Comparison of ENCODE assay signal across 21 cellular contexts in the genomic region with DNA sequence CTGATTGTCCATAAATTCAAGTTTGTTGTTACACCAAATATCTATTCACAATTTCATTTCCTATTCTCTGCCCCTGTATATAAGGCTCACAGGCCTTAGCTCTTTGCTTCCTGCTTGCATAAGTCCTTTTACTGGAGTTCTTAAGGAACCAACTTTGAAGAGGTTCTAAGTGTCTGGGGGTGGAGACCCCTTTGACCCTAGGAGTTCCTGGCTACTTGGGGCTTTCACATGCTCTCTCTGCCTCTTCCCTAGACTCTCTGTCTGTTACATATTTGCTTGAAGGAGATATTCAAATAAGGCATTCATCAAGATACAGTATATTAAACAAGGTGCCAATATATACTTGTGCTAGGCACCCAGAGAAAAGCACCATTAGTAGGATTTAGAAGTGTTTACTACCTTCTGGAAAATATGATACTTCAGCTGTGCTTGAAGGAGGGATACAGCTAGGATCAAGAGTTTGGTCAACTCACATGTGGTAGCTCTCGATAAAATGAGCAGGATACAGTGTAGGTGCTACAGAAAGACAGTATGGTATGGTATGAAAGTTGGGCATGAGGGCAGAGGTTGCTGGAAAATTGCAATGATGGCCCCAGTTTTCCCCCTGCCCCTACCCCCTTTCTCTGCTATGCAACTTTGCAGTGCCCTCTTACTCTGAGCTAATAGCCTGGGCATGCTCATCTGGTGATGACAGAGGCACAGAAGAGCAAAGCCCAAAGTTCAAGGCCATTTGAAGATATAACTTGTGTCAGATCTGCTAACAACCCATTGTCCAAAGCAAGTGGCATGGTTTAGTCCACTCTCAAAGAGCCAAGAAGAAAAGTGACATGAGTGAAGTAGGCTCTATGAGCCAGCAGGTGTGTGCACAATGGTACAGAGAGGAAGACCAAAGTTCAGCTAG.
DNase-seq lines count a peak whose midpoint lies in the region; ATAC-seq and TF ChIP-seq lines count a peak whose summit lies in the region.
"Had no signal": no experiment of that assay in that cellular context is flagged by ENCODE, and none has a peak within 500 bp of the region (broad histone marks: within the 10 kb centered on the region; RNA-seq: fewer than 3 reads in every experiment).

No MANE protein-coding gene starts in this region.

- H3K79me2 ChIP-seq in OCI-LY3 (ENCODE audit: low read length) = no peaks in the 10 kb centered on the region

- intact Hi-C loops in upper lobe of right lung (cut with DNase I) = no loop called here

- 96% methylated on average over 1 of the region's 1 CpG for WGBS in liver

- no peak for TF ChIP-seq CTCF in OCI-LY3 (IDR thresholded peaks at IDR 0.05; ENCODE audit: low read depth, low read length)
- no peak for TF ChIP-seq CTCF in liver (IDR thresholded peaks at IDR 0.05; ENCODE audit: low read depth, low read length, missing input control)
- TF ChIP-seq CTCF in upper lobe of right lung (IDR thresholded peaks at IDR 0.05) = no peak

- H2AFZ ChIP-seq in OCI-LY3 (ENCODE audit: low read depth, low read length) = no peak overlapping the region
- H2AFZ ChIP-seq: GM23248 had no signal

- H3K4me1 ChIP-seq in OCI-LY3 (ENCODE audit: low read length) (peaks cover 13% of the 10 kb centered on the region), liver (ENCODE audit: control insufficient read depth in 4 of 4, insufficient read depth in 4 of 4, low read length in 3 of 4) (peaks cover 6 to 17% (median 10%) of the 10 kb centered on the region in 4 donors), upper lobe of right lung (peaks cover 6% of the 10 kb centered on the region)
- H3K4me1 ChIP-seq: BLaER1, Caco-2 had no signal

- no peaks in the 10 kb centered on the region for H4K20me1 ChIP-seq in OCI-LY3 (ENCODE audit: insufficient read depth, low read length)
- H4K20me1 ChIP-seq: BLaER1 had no signal

- H3K27ac ChIP-seq in OCI-LY3 (ENCODE audit: low read length) = 0 out of 2 replicates have a peak overlapping the region, but pooled peaks have one; percentile 26
- H3K27ac ChIP-seq in liver (ENCODE audit: low read depth in 1 of 2, low read length in 2 of 2) = no peak overlapping the region
- H3K27ac ChIP-seq in upper lobe of right lung = no peak overlapping the region
- H3K27ac ChIP-seq: 22Rv1, BLaER1, C4-2B, GM23248 had no signal

- no peaks in the 10 kb centered on the region for H3K36me3 ChIP-seq in OCI-LY3 (replicated peaks; ENCODE audit: low read depth, low read length)
- no peaks in the 10 kb centered on the region for H3K36me3 ChIP-seq in liver (ENCODE audit: control insufficient read depth in 4 of 4, insufficient read depth in 3 of 4, low read depth in 1 of 4, low read length in 3 of 4)
- H3K36me3 ChIP-seq in upper lobe of right lung = no peaks in the 10 kb centered on the region
- H3K36me3 ChIP-seq: BLaER1 had no signal

- DNase-seq in left lobe of liver (ENCODE audit: low spot score) = no peak
- DNase-seq in upper lobe of right lung = no peak
- no peak for DNase-seq in RKO (ENCODE audit: low spot score)
- DNase-seq in activated T-cell treated with anti-CD3 and anti-CD28 coated beads, Interleukin-2, amount 50 U/mL, for 48 hours = no peak
- no peak for DNase-seq in germinal center (ENCODE audit: low spot score)
- DNase-seq: Caco-2; CD4-positive, CD25-positive, alpha-beta regulatory T cell; CD8-positive, alpha-beta T cell; DMS 273 treated with DMSO at 0.1 percent for 48 hours; DMS79; EL; GDM1; GM23248; H7; HCEC 1CT had no signal

- H3K4me3 ChIP-seq in OCI-LY3 (ENCODE audit: low read length) = no peak overlapping the region
- H3K4me3 ChIP-seq in liver (ENCODE audit: low read depth in 1 of 3, low read length in 3 of 3) = no peak overlapping the region
- H3K4me3 ChIP-seq in upper lobe of right lung = no peak overlapping the region
- H3K4me3 ChIP-seq: BLaER1, GM12878, GM23248 had no signal

- H3K9ac ChIP-seq in OCI-LY3 (ENCODE audit: low read length) (no peak overlapping the region), liver (ENCODE audit: low read depth in 1 of 2, low read length in 2 of 2) (no peak overlapping the region)
- H3K9ac ChIP-seq: BLaER1, GM23248 had no signal

- peak; percentile 44 for ATAC-seq in left lobe of liver
- ATAC-seq in upper lobe of right lung = peak; percentile 66
- ATAC-seq: CD8-positive, alpha-beta T cell; GM12878 had no signal

- peak overlapping the region; percentile 21; the same call in 1 of the 2 replicates for H3K4me2 ChIP-seq in OCI-LY3 (ENCODE audit: low read length)
- H3K4me2 ChIP-seq: BLaER1 had no signal

- TF ChIP-seq RAD21 in liver (IDR thresholded peaks at IDR 0.05) = peak in 1 of 2 donors; percentile 11

- no peaks in the 10 kb centered on the region; the same call in 1 of the 2 replicates for H3K9me3 ChIP-seq in OCI-LY3 (ENCODE audit: insufficient read depth, low read length)
- no peaks in the 10 kb centered on the region for H3K9me3 ChIP-seq in liver (ENCODE audit: control insufficient read depth in 4 of 4, low read length in 3 of 4)
- no peaks in the 10 kb centered on the region for H3K9me3 ChIP-seq in upper lobe of right lung
- H3K9me3 ChIP-seq: BLaER1, Caco-2 had no signal

- no peaks in the 10 kb centered on the region for H3K27me3 ChIP-seq in OCI-LY3 (ENCODE audit: low read depth, low read length)
- no peaks in the 10 kb centered on the region for H3K27me3 ChIP-seq in liver (ENCODE audit: control insufficient read depth in 4 of 4, insufficient read depth in 4 of 4, low read length in 3 of 4)
- no peaks in the 10 kb centered on the region for H3K27me3 ChIP-seq in upper lobe of right lung
- H3K27me3 ChIP-seq: BLaER1 had no signal

TF ChIP-seq in liver, 16 proteins besides CTCF, POLR2A, EP300 and RAD21:
- TF ChIP-seq HNF4A (conservative IDR thresholded peaks at IDR 0.05) (peak; percentile 84 to 87), SP1 (IDR thresholded peaks at IDR 0.05) (peak; percentile 38), RXRA (IDR thresholded peaks at IDR 0.05) (peak; percentile 36 to 80), GABPA (IDR thresholded peaks at IDR 0.05 in 1 of 2, conservative IDR thresholded peaks at IDR 0.05 in 1 of 2) (no peak), JUND (IDR thresholded peaks at IDR 0.05) (peak in 1 of 2 donors; percentile 21)
- TF ChIP-seq, protein P1, sequence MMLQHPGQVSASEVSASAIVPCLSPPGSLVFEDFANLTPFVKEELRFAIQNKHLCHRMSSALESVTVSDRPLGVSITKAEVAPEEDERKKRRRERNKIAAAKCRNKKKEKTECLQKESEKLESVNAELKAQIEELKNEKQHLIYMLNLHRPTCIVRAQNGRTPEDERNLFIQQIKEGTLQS (IDR thresholded peaks at IDR 0.05) = peak; percentile 63
- TF ChIP-seq, protein P2, sequence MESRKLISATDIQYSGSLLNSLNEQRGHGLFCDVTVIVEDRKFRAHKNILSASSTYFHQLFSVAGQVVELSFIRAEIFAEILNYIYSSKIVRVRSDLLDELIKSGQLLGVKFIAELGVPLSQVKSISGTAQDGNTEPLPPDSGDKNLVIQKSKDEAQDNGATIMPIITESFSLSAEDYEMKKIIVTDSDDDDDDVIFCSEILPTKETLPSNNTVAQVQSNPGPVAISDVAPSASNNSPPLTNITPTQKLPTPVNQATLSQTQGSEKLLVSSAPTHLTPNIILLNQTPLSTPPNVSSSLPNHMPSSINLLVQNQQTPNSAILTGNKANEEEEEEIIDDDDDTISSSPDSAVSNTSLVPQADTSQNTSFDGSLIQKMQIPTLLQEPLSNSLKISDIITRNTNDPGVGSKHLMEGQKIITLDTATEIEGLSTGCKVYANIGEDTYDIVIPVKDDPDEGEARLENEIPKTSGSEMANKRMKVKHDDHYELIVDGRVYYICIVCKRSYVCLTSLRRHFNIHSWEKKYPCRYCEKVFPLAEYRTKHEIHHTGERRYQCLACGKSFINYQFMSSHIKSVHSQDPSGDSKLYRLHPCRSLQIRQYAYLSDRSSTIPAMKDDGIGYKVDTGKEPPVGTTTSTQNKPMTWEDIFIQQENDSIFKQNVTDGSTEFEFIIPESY (IDR thresholded peaks at IDR 0.05) = no peak
- TF ChIP-seq, protein P3, sequence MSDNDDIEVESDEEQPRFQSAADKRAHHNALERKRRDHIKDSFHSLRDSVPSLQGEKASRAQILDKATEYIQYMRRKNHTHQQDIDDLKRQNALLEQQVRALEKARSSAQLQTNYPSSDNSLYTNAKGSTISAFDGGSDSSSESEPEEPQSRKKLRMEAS (IDR thresholded peaks at IDR 0.05) = peak; percentile 8
- TF ChIP-seq, protein P4, sequence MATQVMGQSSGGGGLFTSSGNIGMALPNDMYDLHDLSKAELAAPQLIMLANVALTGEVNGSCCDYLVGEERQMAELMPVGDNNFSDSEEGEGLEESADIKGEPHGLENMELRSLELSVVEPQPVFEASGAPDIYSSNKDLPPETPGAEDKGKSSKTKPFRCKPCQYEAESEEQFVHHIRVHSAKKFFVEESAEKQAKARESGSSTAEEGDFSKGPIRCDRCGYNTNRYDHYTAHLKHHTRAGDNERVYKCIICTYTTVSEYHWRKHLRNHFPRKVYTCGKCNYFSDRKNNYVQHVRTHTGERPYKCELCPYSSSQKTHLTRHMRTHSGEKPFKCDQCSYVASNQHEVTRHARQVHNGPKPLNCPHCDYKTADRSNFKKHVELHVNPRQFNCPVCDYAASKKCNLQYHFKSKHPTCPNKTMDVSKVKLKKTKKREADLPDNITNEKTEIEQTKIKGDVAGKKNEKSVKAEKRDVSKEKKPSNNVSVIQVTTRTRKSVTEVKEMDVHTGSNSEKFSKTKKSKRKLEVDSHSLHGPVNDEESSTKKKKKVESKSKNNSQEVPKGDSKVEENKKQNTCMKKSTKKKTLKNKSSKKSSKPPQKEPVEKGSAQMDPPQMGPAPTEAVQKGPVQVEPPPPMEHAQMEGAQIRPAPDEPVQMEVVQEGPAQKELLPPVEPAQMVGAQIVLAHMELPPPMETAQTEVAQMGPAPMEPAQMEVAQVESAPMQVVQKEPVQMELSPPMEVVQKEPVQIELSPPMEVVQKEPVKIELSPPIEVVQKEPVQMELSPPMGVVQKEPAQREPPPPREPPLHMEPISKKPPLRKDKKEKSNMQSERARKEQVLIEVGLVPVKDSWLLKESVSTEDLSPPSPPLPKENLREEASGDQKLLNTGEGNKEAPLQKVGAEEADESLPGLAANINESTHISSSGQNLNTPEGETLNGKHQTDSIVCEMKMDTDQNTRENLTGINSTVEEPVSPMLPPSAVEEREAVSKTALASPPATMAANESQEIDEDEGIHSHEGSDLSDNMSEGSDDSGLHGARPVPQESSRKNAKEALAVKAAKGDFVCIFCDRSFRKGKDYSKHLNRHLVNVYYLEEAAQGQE (IDR thresholded peaks at IDR 0.05) = no peak
TF ChIP-seq in liver: peak in this region for 6.
